ENCODE assay signal across 9 cellular contexts in the genomic region with DNA sequence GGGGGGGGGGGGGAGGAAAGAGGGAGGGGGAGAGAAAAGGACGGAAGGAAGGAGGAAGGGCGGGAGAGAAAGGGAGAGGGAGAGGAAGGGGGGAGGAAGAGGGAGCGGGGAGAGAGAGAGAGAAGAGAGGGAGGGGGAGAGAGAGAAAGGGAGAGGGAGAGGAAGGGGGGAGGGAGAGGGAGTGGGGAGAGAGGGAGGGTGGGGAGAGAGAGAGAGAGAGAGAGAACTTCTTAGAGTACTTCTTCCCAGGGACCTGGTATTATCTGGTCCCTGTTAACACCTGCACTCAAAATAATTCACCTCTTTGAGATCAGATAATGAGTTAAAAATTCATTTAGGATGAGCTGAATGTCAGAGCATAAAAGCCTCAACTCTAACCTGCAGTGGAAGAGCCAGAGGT. TPM values are rescaled to one million over a fixed set of nuclear protein-coding genes. Genes with fewer than 3 reads are reported as not detected.
A peak's percentile ranks its signal among the peaks of the same experiment; 100 is the strongest.
DNase-seq lines count a peak whose midpoint lies in the region; ATAC-seq and TF ChIP-seq lines count a peak whose summit lies in the region.
"Had no signal": no experiment of that assay in that cellular context is flagged by ENCODE, and none has a peak within 500 bp of the region (broad histone marks: within the 10 kb centered on the region; RNA-seq: fewer than 3 reads in every experiment).

No MANE protein-coding gene starts in this region.

- no TSS peak for BruUV-seq in A673 (replicated peaks; lab: Mats Ljungman, UMichigan)

- H3K4me3 ChIP-seq in A673 (ENCODE audit: low read depth, low read length, poor library complexity, severe bottlenecking), result peak overlapping the region; percentile 85
- peak overlapping the region; percentile 99 for H3K4me3 ChIP-seq in Jurkat, Clone E6-1 (ENCODE audit: low read length)
- H3K4me3 ChIP-seq in choroid plexus epithelial cell (ENCODE audit: low read depth, low read length), result peak overlapping the region; percentile 100
- H3K4me3 ChIP-seq in muscle layer of duodenum (ENCODE audit: low read depth in 1 of 2, low read length in 2 of 2), result peak overlapping the region; percentile 91 to 96

- H3K27ac ChIP-seq in A673 (ENCODE audit: low read depth, low read length, poor library complexity, severe bottlenecking) (peak overlapping the region; percentile 90), muscle layer of duodenum (ENCODE audit: low read length) (peak overlapping the region; percentile 92)

- peaks cover 1% of the 10 kb centered on the region for H3K27me3 ChIP-seq in A673 (replicated peaks; ENCODE audit: insufficient read depth, low read depth, low read length, poor library complexity)
- no peaks in the 10 kb centered on the region for H3K27me3 ChIP-seq in muscle layer of duodenum (ENCODE audit: low read depth, low read length)

- no peaks in the 10 kb centered on the region for H3K9me3 ChIP-seq in A673 (ENCODE audit: low read depth, low read length, poor library complexity, severe bottlenecking)
- H3K9me3 ChIP-seq in muscle layer of duodenum (ENCODE audit: control insufficient read depth in 1 of 2, low read length in 2 of 2), result no peaks in the 10 kb centered on the region

- no peak for ATAC-seq in GM21360 (IDR thresholded peaks at IDR 0.05; ENCODE audit: unreplicated experiment)

- POLR2A ChIA-PET in A673 (lab: Charles Lee; ENCODE audit: low non-redundant PET), result no interaction called here

- intact Hi-C loops in A673 (cut with micrococcal nuclease; ENCODE audit: unreplicated experiment), result no loop called here

- H3K36me3 ChIP-seq in A673 (ENCODE audit: insufficient read depth, low read length, poor library complexity, severe bottlenecking) (peaks cover 35% of the 10 kb centered on the region), muscle layer of duodenum (ENCODE audit: control insufficient read depth in 1 of 2, insufficient read depth in 2 of 2, low read length in 2 of 2) (peaks cover 39 to 43% of the 10 kb centered on the region in 2 donors)

- CTCF ChIA-PET in A673 (lab: Charles Lee), result interaction anchor here (0.7 kb wide), 1 partner anchor 438 kb away, joined by 3 read pairs; no protein-coding TSS in a partner anchor

- DNase-seq in A673 (ENCODE audit: low spot score) (no peak), choroid plexus epithelial cell (ENCODE audit: low read depth) (peak; percentile 25), NOMO-1 (lab: John Stamatoyannopoulos, UW; ENCODE audit: unreplicated experiment in 2 of 2) (no peak), UCSD-AML1 (lab: John Stamatoyannopoulos, UW; ENCODE audit: unreplicated experiment) (no peak), SKM-1 (lab: John Stamatoyannopoulos, UW; ENCODE audit: unreplicated experiment) (no peak)
- peak; percentile 41 for DNase-seq in Jurkat, Clone E6-1 (ENCODE audit: low read depth, low spot score)

- no peak for TF ChIP-seq CTCF in A673 (conservative IDR thresholded peaks at IDR 0.05; ENCODE audit: low read depth, low read length)
- no peak for TF ChIP-seq CTCF in choroid plexus epithelial cell (conservative IDR thresholded peaks at IDR 0.05; ENCODE audit: low read depth, low read length)

- H3K4me1 ChIP-seq in A673 (ENCODE audit: insufficient read depth, low read length, poor library complexity, severe bottlenecking), result no peaks in the 10 kb centered on the region
- peaks cover 9 to 21% of the 10 kb centered on the region in 2 donors for H3K4me1 ChIP-seq in muscle layer of duodenum (ENCODE audit: control insufficient read depth in 1 of 2, insufficient read depth in 2 of 2, low read length in 2 of 2)

RNA-seq across cellular contexts. Expression of gene SEC13, which starts 1.1 kb away (rescaled TPM):
- total RNA-seq in A673 (2021), result 160 and 174 TPM in 2 replicates
- 208 TPM for polyA plus RNA-seq in Jurkat, Clone E6-1 (2012; ENCODE audit: insufficient read depth, insufficient read length)

RNA-seq across cellular contexts. Expression of gene GHRL, which starts 27.1 kb away (rescaled TPM):
- total RNA-seq in A673 (2021), result 1.0 and 2.0 TPM in 2 replicates
- 2.2 TPM for polyA plus RNA-seq in Jurkat, Clone E6-1 (2012; ENCODE audit: insufficient read depth, insufficient read length)
- total RNA-seq: M059J had no signal

Comparison
In these comparisons a context has a peak if more than half of its experiments do, and no peak if none do; other contexts are left out.
1. DNase-seq: peak in Jurkat, Clone E6-1 (single experiment) and choroid plexus epithelial cell (single experiment); none in A673 (single experiment), NOMO-1 (0 of 2), UCSD-AML1 (single experiment) and SKM-1 (single experiment).
2. Peak in every context shown above with its lines, with median percentiles within 50 percentile points of each other: H3K4me3 ChIP-seq.